ENCODE assay signal across 25 cellular contexts in the genomic region with DNA sequence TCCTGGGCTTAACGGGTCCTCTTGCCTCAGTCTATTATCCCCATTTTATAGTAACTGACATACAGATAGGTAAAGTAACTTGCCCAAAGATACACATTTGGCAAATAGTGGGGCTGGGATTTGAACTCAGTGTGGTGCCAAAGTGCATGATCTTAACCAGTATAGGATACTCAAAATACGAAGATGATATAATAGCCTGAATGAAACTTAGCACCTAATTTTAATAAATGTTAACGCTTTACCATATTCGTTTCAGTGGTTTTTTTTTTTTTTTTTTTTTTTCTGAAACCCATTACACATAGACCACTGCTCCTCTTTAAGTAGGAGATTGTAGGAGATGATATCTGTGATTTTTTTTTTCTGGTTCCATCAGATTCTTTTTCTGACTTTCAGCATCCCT.
"Had no signal": no experiment of that assay in that cellular context is flagged by ENCODE, and none has a peak within 500 bp of the region (broad histone marks: within the 10 kb centered on the region; RNA-seq: fewer than 3 reads in every experiment).

No MANE protein-coding gene starts in this region.

- DNase-seq: naive B cell; naive thymus-derived CD8-positive, alpha-beta T cell; nephron progenitor cell; nucleus accumbens; ovary; posterior cingulate gyrus; psoas muscle; right cardiac atrium; right lobe of liver; sigmoid colon; small intestine; stimulated activated CD4-positive, alpha-beta T cell treated with anti-CD3 and anti-CD28 coated beads, Interleukin-15, amount 100 ng/mL, for 24 hours; stimulated activated CD4-positive, alpha-beta T cell treated with anti-CD3 and anti-CD28 coated beads, Interleukin-2, amount 100 ng/mL, for 24 hours; stimulated activated CD4-positive, alpha-beta T cell treated with anti-CD3 and anti-CD28 coated beads, Interleukin-2, amount 100 ng/mL, for 48 hours; stimulated activated CD4-positive, alpha-beta T cell treated with anti-CD3 and anti-CD28 coated beads, Interleukin-4, amount 100 ng/mL, for 24 hours; stimulated activated naive B cell treated with anti-CD40 and anti-IgM and Interleukin-4, amounts not matched to agents 10 μg/mL and 1 μg/mL and 100 μg/mL, for 72 hours; stimulated activated naive CD4-positive, alpha-beta T cell treated with Interleukin-2 at 50 U/mL for 16 hours; stomach; thyroid gland; trophoblast cell; upper lobe of left lung had no signal

- H3K36me3 Mint-ChIP-seq: naive B cell; natural killer cell treated with Interleukin-12 subunit alpha and Interleukin-12 subunit beta and Interleukin-15 and Interleukin-18, amount 100 ng/mL, for 72 hours; stimulated activated effector memory CD8-positive, alpha-beta T cell treated with anti-CD3 and anti-CD28 coated beads, Interleukin-12 subunit alpha, Interleukin-12 subunit beta, amount 100 ng/mL, for 72 hours had no signal

- H3K27ac Mint-ChIP-seq: naive thymus-derived CD8-positive, alpha-beta T cell; natural killer cell treated with Interleukin-12 subunit alpha and Interleukin-12 subunit beta and Interleukin-15 and Interleukin-18, amount 100 ng/mL, for 72 hours; nephron progenitor cell; progenitor cell of endocrine pancreas; stimulated activated effector memory CD8-positive, alpha-beta T cell treated with anti-CD3 and anti-CD28 coated beads, Interleukin-12 subunit alpha, Interleukin-12 subunit beta, amount 100 ng/mL, for 72 hours; stimulated activated naive B cell treated with anti-CD40 and anti-IgM and Interleukin-4, amounts not matched to agents 10 μg/mL and 1 μg/mL and 100 μg/mL, for 72 hours had no signal

- H3K4me3 Mint-ChIP-seq: naive B cell; naive thymus-derived CD8-positive, alpha-beta T cell; natural killer cell treated with Interleukin-12 subunit alpha and Interleukin-12 subunit beta and Interleukin-15 and Interleukin-18, amount 100 ng/mL, for 72 hours; nephron progenitor cell; neural crest cell; stimulated activated effector memory CD8-positive, alpha-beta T cell treated with anti-CD3 and anti-CD28 coated beads, Interleukin-12 subunit alpha, Interleukin-12 subunit beta, amount 100 ng/mL, for 72 hours; stimulated activated naive B cell treated with anti-CD40 and anti-IgM and Interleukin-4, amounts not matched to agents 10 μg/mL and 1 μg/mL and 100 μg/mL, for 72 hours had no signal

- H3K9me3 Mint-ChIP-seq: naive B cell; naive thymus-derived CD8-positive, alpha-beta T cell; natural killer cell treated with Interleukin-12 subunit alpha and Interleukin-12 subunit beta and Interleukin-15 and Interleukin-18, amount 100 ng/mL, for 72 hours; nephron progenitor cell; neural crest cell; stimulated activated effector memory CD8-positive, alpha-beta T cell treated with anti-CD3 and anti-CD28 coated beads, Interleukin-12 subunit alpha, Interleukin-12 subunit beta, amount 100 ng/mL, for 72 hours; stimulated activated naive B cell treated with anti-CD40 and anti-IgM and Interleukin-4, amounts not matched to agents 10 μg/mL and 1 μg/mL and 100 μg/mL, for 72 hours had no signal

- ATAC-seq: naive thymus-derived CD8-positive, alpha-beta T cell; natural killer cell treated with Interleukin-12 subunit alpha and Interleukin-12 subunit beta and Interleukin-15 and Interleukin-18, amount 100 ng/mL, for 72 hours; psoas muscle; right cardiac atrium; right lobe of liver; stimulated activated effector memory CD8-positive, alpha-beta T cell treated with anti-CD3 and anti-CD28 coated beads, Interleukin-12 subunit alpha, Interleukin-12 subunit beta, amount 100 ng/mL, for 72 hours had no signal

- H3K27me3 Mint-ChIP-seq: naive B cell; naive thymus-derived CD8-positive, alpha-beta T cell; natural killer cell treated with Interleukin-12 subunit alpha and Interleukin-12 subunit beta and Interleukin-15 and Interleukin-18, amount 100 ng/mL, for 72 hours; progenitor cell of endocrine pancreas; stimulated activated naive B cell treated with anti-CD40 and anti-IgM and Interleukin-4, amounts not matched to agents 10 μg/mL and 1 μg/mL and 100 μg/mL, for 72 hours had no signal
